Comparison of ENCODE assay signal across 8 cellular contexts in the genomic region with DNA sequence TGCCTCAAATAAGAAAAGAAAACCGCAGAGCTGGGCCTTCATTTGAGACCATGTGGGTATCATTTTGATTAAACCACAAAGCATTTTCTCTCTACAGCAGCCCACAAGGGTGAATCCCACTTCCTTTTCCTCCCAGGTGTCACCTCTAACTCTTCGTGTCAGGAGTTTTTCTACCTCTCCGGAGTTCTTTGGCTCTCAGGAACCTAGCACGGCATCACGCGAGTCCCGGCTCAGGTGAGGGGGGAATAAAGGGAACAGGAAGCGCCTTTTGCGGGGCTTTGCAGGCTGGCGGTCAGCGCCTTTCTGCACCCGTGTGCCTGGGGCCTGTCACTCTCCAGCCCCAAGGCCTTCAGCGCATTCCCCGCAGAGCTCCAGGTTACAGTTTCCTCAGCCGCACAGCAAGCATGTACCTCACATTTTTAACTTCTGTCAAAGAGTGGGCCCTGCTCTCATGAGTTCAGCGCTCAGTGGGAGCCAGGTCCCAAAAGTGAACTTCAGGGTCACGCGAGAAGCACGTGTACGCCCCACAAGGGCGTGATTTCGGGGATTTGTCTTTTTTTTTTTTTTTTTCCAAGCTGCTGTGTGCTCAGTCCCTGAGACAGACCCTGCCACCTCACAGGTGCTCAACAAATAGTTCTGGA. TPM values are rescaled to one million over a fixed set of nuclear protein-coding genes. Genes with fewer than 3 reads are reported as not detected.
A peak's percentile ranks its signal among the peaks of the same experiment; 100 is the strongest.
DNase-seq lines count a peak whose midpoint lies in the region; ATAC-seq and TF ChIP-seq lines count a peak whose summit lies in the region.

No MANE protein-coding gene starts in this region.

- ATAC-seq in DND-41 (ENCODE audit: insufficient read depth, low read depth) = peak; percentile 69
- peak; percentile 34 for ATAC-seq in GM21528 (IDR thresholded peaks at IDR 0.05; ENCODE audit: low FRiP score, unreplicated experiment)
- peak; percentile 48 to 52 for ATAC-seq in lower lobe of right lung

- no peaks in the 10 kb centered on the region for H3K79me2 ChIP-seq in DND-41 (ENCODE audit: insufficient read depth, low read length)

- peak overlapping the region; percentile 73 for H3K9ac ChIP-seq in DND-41 (ENCODE audit: low read depth, low read length)

- H3K4me3 ChIP-seq in DND-41 (ENCODE audit: low read depth in 1 of 2, low read length in 2 of 2) (peak overlapping the region; percentile 36 to 72), WI38 (ENCODE audit: low read depth, low read length) (peak overlapping the region; percentile 65), dorsolateral prefrontal cortex (peak overlapping the region; percentile 51 to 89 (median 75)), lower lobe of right lung (peak overlapping the region; percentile 68)

- H3K27ac ChIP-seq in DND-41 (ENCODE audit: low read length) = peak overlapping the region; percentile 84
- H3K27ac ChIP-seq in dorsolateral prefrontal cortex = peak overlapping the region in 57 of 59 donors; percentile 48 to 92 (median 86)
- H3K27ac ChIP-seq in lower lobe of right lung = peak overlapping the region; percentile 79

- no peak for TF ChIP-seq EP300 in Ishikawa (IDR thresholded peaks at IDR 0.05; ENCODE audit: borderline replicate concordance)

- intact Hi-C loops in dorsolateral prefrontal cortex (cut with DNase I) = loop anchor here in 1 of 2 donors (5.0 kb wide), 1 partner anchor 55 kb away; a partner anchor contains a TSS
- intact Hi-C loops in lower lobe of right lung (cut with DNase I) = no loop called here

- H3K27me3 ChIP-seq in DND-41 (ENCODE audit: insufficient read depth, low read length, poor library complexity) = peaks cover 12% of the 10 kb centered on the region
- no peaks in the 10 kb centered on the region for H3K27me3 ChIP-seq in dorsolateral prefrontal cortex
- no peaks in the 10 kb centered on the region for H3K27me3 ChIP-seq in lower lobe of right lung (ENCODE audit: low read depth)

- H3K4me1 ChIP-seq in DND-41 (ENCODE audit: insufficient read depth, low read length) (peaks cover 33% of the 10 kb centered on the region), lower lobe of right lung (peaks cover 18% of the 10 kb centered on the region)

- H3K36me3 ChIP-seq in DND-41 (ENCODE audit: insufficient read depth, low read length) = no peaks in the 10 kb centered on the region
- no peaks in the 10 kb centered on the region for H3K36me3 ChIP-seq in lower lobe of right lung

- DNase-seq in DND-41 (peak; percentile 82), dorsolateral prefrontal cortex (peak in 2 of 10 donors; percentile 29 to 56), lower lobe of right lung (no peak), occipital lobe (lab: John Stamatoyannopoulos, UW) (no peak)
- DNase-seq in stimulated activated CD8-positive, alpha-beta memory T cell treated with anti-CD3 and anti-CD28 coated beads, Interleukin-4, amount 100 ng/mL, for 24 hours (ENCODE audit: low read depth) = peak; percentile 19

- H2AFZ ChIP-seq in DND-41 (ENCODE audit: low read depth, low read length) = peak overlapping the region; percentile 73

- peak overlapping the region; percentile 99 for H3K4me2 ChIP-seq in DND-41 (ENCODE audit: insufficient read depth, low read length)

- TF ChIP-seq CTCF in DND-41 (IDR thresholded peaks at IDR 0.05; ENCODE audit: borderline replicate concordance, extremely low read depth, low read length, poor library complexity, severe bottlenecking) = no peak
- TF ChIP-seq CTCF in WI38 (IDR thresholded peaks at IDR 0.05; ENCODE audit: low read depth, low read length) = no peak
- no peak for TF ChIP-seq CTCF in dorsolateral prefrontal cortex (IDR thresholded peaks at IDR 0.05 in 54 of 56, conservative IDR thresholded peaks at IDR 0.05 in 2 of 56; ENCODE audit: low read depth in 1 of 56, partially characterized antibody in 56 of 56)
- no peak for TF ChIP-seq CTCF in lower lobe of right lung (IDR thresholded peaks at IDR 0.05)

- H3K9me3 ChIP-seq in DND-41 (ENCODE audit: insufficient read depth, low read length, severe bottlenecking) (no peaks in the 10 kb centered on the region), lower lobe of right lung (no peaks in the 10 kb centered on the region)

- TF ChIP-seq RAD21 in Ishikawa (IDR thresholded peaks at IDR 0.05; ENCODE audit: low read depth) = no peak

- H4K20me1 ChIP-seq in DND-41 (ENCODE audit: insufficient read depth, low read length) = 0 out of 2 replicates have a peak, but pooled peaks cover 2% of the 10 kb centered on the region

TF ChIP-seq in Ishikawa, 13 proteins besides CTCF, POLR2A, EP300 and RAD21:
- TF ChIP-seq NFIC (IDR thresholded peaks at IDR 0.05) = 0 out of 2 replicates have a peak, but pooled peaks have one; percentile 11
- TF ChIP-seq, protein P1, sequence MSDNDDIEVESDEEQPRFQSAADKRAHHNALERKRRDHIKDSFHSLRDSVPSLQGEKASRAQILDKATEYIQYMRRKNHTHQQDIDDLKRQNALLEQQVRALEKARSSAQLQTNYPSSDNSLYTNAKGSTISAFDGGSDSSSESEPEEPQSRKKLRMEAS (IDR thresholded peaks at IDR 0.05) = peak; percentile 97
- no peak for TF ChIP-seq CREB1 (IDR thresholded peaks at IDR 0.05; ENCODE audit: low read depth)
- 0 out of 2 replicates have a peak, but pooled peaks have one; percentile 17 for TF ChIP-seq TEAD4 (IDR thresholded peaks at IDR 0.05)
- TF ChIP-seq, protein P2, sequence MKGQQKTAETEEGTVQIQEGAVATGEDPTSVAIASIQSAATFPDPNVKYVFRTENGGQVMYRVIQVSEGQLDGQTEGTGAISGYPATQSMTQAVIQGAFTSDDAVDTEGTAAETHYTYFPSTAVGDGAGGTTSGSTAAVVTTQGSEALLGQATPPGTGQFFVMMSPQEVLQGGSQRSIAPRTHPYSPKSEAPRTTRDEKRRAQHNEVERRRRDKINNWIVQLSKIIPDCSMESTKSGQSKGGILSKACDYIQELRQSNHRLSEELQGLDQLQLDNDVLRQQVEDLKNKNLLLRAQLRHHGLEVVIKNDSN (IDR thresholded peaks at IDR 0.05) = peak; percentile 42; the same call in 1 of the 2 replicates

RNA-seq across cellular contexts. Expression of a gene that starts 0.7 kb away (rescaled TPM):
- 10 to 100 TPM; 31.6 to 78.4 (median 47.7) TPM for total RNA-seq in dorsolateral prefrontal cortex
- 19.3 TPM for total RNA-seq in lower lobe of right lung
- 15.0 TPM for total RNA-seq in occipital lobe

RNA-seq across cellular contexts. Expression of a gene that starts 17.2 kb away (rescaled TPM):
- total RNA-seq in dorsolateral prefrontal cortex = 1 to 10 TPM in 1 of 120 experiments, under 1 TPM in 65, not detected in 54; 0.14 to 1.2 (median 0.31) TPM
- total RNA-seq in lower lobe of right lung = 0.65 TPM
- not detected for total RNA-seq in occipital lobe

RNA-seq across cellular contexts. Expression of a gene that starts 54.7 kb away (rescaled TPM):
- 10 to 100 TPM; 42.9 to 84.1 (median 60.3) TPM for total RNA-seq in dorsolateral prefrontal cortex
- 50.0 TPM for total RNA-seq in lower lobe of right lung
- 29.9 TPM for total RNA-seq in occipital lobe

Comparison
In these comparisons a context has a peak if more than half of its experiments do, and no peak if none do; other contexts are left out.
1. DNase-seq: peak in DND-41 (single experiment) and stimulated activated CD8-positive, alpha-beta memory T cell treated with anti-CD3 and anti-CD28 coated beads, Interleukin-4, amount 100 ng/mL, for 24 hours (single experiment); none in lower lobe of right lung (single experiment) and occipital lobe (single experiment).
2. Peak in every context shown above with its lines, with median percentiles within 50 percentile points of each other: ATAC-seq, H3K27ac ChIP-seq and H3K4me3 ChIP-seq.